8 cellular contexts compared by ENCODE assay signal in genomic region chr7:66591801-66592596, GRCh38. TPM values are rescaled to one million over a fixed set of nuclear protein-coding genes. Genes with fewer than 3 reads are reported as not detected.
A peak's percentile ranks its signal among the peaks of the same experiment; 100 is the strongest.
DNase-seq lines count a peak whose midpoint lies in the region; ATAC-seq and TF ChIP-seq lines count a peak whose summit lies in the region.

No MANE protein-coding gene starts in this region.

- peak; percentile 98 for ATAC-seq in CD8-positive, alpha-beta T cell
- ATAC-seq in GM19455 (IDR thresholded peaks at IDR 0.05; ENCODE audit: unreplicated experiment) = peak; percentile 98
- peak; percentile 98 for ATAC-seq in memory B cell (ENCODE audit: low read depth)

- H3K27me3 Mint-ChIP-seq in CD8-positive, alpha-beta T cell (ENCODE audit: low read depth) = no peaks in the 10 kb centered on the region
- no peaks in the 10 kb centered on the region for H3K27me3 Mint-ChIP-seq in memory B cell

- peaks cover 37% of the 10 kb centered on the region for H3K4me1 ChIP-seq in CD8-positive, alpha-beta T cell (ENCODE audit: insufficient read depth, low read length)
- peaks cover 13% of the 10 kb centered on the region for H3K4me1 ChIP-seq in effector memory CD4-positive, alpha-beta T cell (ENCODE audit: control insufficient read depth, insufficient read depth, low read length, poor library complexity, severe bottlenecking)

- peak; percentile 69 to 92 (median 88) for DNase-seq in CD8-positive, alpha-beta T cell
- DNase-seq in HK-2 (ENCODE audit: unreplicated experiment) (peak; percentile 91), NCI-H82 treated with DMSO at 0.1 percent for 48 hours (lab: John Stamatoyannopoulos, UW; ENCODE audit: unreplicated experiment) (peak; percentile 53), memory B cell (ENCODE audit: low spot score in 2 of 2) (peak; percentile 76 to 81)
- peak; percentile 93 for DNase-seq in activated CD8-positive, alpha-beta memory T cell treated with anti-CD3 and anti-CD28 coated beads for 24 hours
- peak; percentile 75 to 84 (median 80) for DNase-seq in effector memory CD4-positive, alpha-beta T cell
- DNase-seq in stimulated activated CD8-positive, alpha-beta memory T cell treated with anti-CD3 and anti-CD28 coated beads, Interleukin-12 subunit alpha, Interleukin-12 subunit beta, amount 100 ng/mL, for 1 hour (ENCODE audit: low read depth) = peak; percentile 76

- H3K27ac ChIP-seq in CD8-positive, alpha-beta T cell (ENCODE audit: low read depth, low read length) = peak overlapping the region; percentile 67
- H3K27ac ChIP-seq in effector memory CD4-positive, alpha-beta T cell (ENCODE audit: insufficient read depth, low read length, poor library complexity, severe bottlenecking) = peak overlapping the region; percentile 77

- peak overlapping the region; percentile 99 for H3K4me3 Mint-ChIP-seq in CD8-positive, alpha-beta T cell
- peak overlapping the region; percentile 97 for H3K4me3 Mint-ChIP-seq in memory B cell

- H3K36me3 Mint-ChIP-seq in CD8-positive, alpha-beta T cell = peaks cover 17% of the 10 kb centered on the region
- H3K36me3 Mint-ChIP-seq in memory B cell = no peaks in the 10 kb centered on the region

- H3K27me3 ChIP-seq in CD8-positive, alpha-beta T cell (ENCODE audit: insufficient read depth, low read length) = no peaks in the 10 kb centered on the region
- no peaks in the 10 kb centered on the region for H3K27me3 ChIP-seq in effector memory CD4-positive, alpha-beta T cell (replicated peaks; ENCODE audit: control insufficient read depth, insufficient read depth, low read length, poor library complexity, severe bottlenecking)

- intact Hi-C loops in CD8-positive, alpha-beta T cell (cut with DNase I, micrococcal nuclease) = loop anchor here (1.0 to 10.0 kb wide), 9 partner anchors 36 to 475 kb away; partner anchors contain the start of genes KCTD7 (in 2 of the 2), RABGEF1 (in 2 of the 2), SBDS (in 1 of the 2) and TMEM248 (in 1 of the 2)

- TF ChIP-seq CTCF in CD8-positive, alpha-beta T cell (IDR thresholded peaks at IDR 0.05) = no peak

- POLR2A ChIA-PET in CD8-positive, alpha-beta T cell (lab: Charles Lee) = interaction anchor here (0.6 to 1.3 kb wide), 2 partner anchors 35 to 148 kb away, joined by 3 to 6 read pairs; partner anchors contain the start of gene RABGEF1

- peaks cover 49% of the 10 kb centered on the region for H3K4me1 Mint-ChIP-seq in CD8-positive, alpha-beta T cell (ENCODE audit: low read depth)
- peaks cover 38% of the 10 kb centered on the region for H3K4me1 Mint-ChIP-seq in memory B cell

- H3K27ac Mint-ChIP-seq in CD8-positive, alpha-beta T cell = peak overlapping the region; percentile 98
- H3K27ac Mint-ChIP-seq in memory B cell = peak overlapping the region; percentile 96

- H3K36me3 ChIP-seq in CD8-positive, alpha-beta T cell (ENCODE audit: insufficient read depth, low read length) = no peaks in the 10 kb centered on the region
- H3K36me3 ChIP-seq in effector memory CD4-positive, alpha-beta T cell (ENCODE audit: control insufficient read depth, insufficient read depth, low read length) = no peaks in the 10 kb centered on the region

- H3K4me3 ChIP-seq in CD8-positive, alpha-beta T cell (ENCODE audit: low read depth, low read length) = peak overlapping the region; percentile 73
- peak overlapping the region; percentile 91 for H3K4me3 ChIP-seq in effector memory CD4-positive, alpha-beta T cell (ENCODE audit: insufficient read depth, low read depth, low read length, poor library complexity, severe bottlenecking)

- CTCF ChIA-PET in CD8-positive, alpha-beta T cell (lab: Charles Lee) = no interaction called here

- no peaks in the 10 kb centered on the region for H3K9me3 Mint-ChIP-seq in CD8-positive, alpha-beta T cell
- no peaks in the 10 kb centered on the region for H3K9me3 Mint-ChIP-seq in memory B cell

- H3K9me3 ChIP-seq in CD8-positive, alpha-beta T cell (ENCODE audit: low read length) = no peaks in the 10 kb centered on the region
- no peaks in the 10 kb centered on the region for H3K9me3 ChIP-seq in effector memory CD4-positive, alpha-beta T cell (ENCODE audit: control insufficient read depth, low read length)

RNA-seq across cellular contexts. Expression of gene KCTD7, which starts 36.7 kb away (rescaled TPM):
- 10 to 100 TPM; 12.9 to 13.2 TPM for total RNA-seq in CD8-positive, alpha-beta T cell

Comparison
In these comparisons a context has a peak if more than half of its experiments do, and no peak if none do; other contexts are left out.
1. Peak in every context shown above with its lines: DNase-seq, ATAC-seq, H3K4me3 ChIP-seq and H3K27ac ChIP-seq.